16 cellular contexts compared by ENCODE assay signal in genomic region chr9:85541876-85542275, GRCh38.
"Had no signal": no experiment of that assay in that cellular context is flagged by ENCODE, and none has a peak within 500 bp of the region (broad histone marks: within the 10 kb centered on the region; RNA-seq: fewer than 3 reads in every experiment).

No MANE protein-coding gene starts in this region.

- DNase-seq: activated CD4-positive, alpha-beta T cell treated with anti-CD3 and anti-CD28 coated beads for 4 hours; activated naive CD4-positive, alpha-beta T cell; activated naive CD8-positive, alpha-beta T cell treated with anti-CD3 and anti-CD28 coated beads, Interleukin-2, amount 50 U/mL, for 24 hours; brain microvascular endothelial cell; cerebellar nuclear complex; foreskin keratinocyte; stimulated activated CD4-positive, alpha-beta T cell treated with anti-CD3 and anti-CD28 coated beads, Interleukin-4, amount 100 ng/mL, for 1 hour; stimulated activated naive CD8-positive, alpha-beta T cell treated with anti-CD3 and anti-CD28 coated beads, Interleukin-15, amount 100 ng/mL, for 72 hours; T-cell; thyroid gland; WERI-Rb-1 had no signal

- ATAC-seq: activated naive CD8-positive, alpha-beta T cell treated with anti-CD3 and anti-CD28 coated beads, Interleukin-2, amount 50 U/mL, for 24 hours; esophagus mucosa; foreskin keratinocyte; left lobe of liver; stimulated activated naive CD8-positive, alpha-beta T cell treated with anti-CD3 and anti-CD28 coated beads, Interleukin-15, amount 100 ng/mL, for 72 hours; T-cell had no signal

- H3K9me3 Mint-ChIP-seq: activated naive CD8-positive, alpha-beta T cell treated with anti-CD3 and anti-CD28 coated beads, Interleukin-2, amount 50 U/mL, for 24 hours; activated T-helper 1 cell treated with anti-CD3 and anti-CD28 coated beads, Interleukin-12 subunit alpha, Interleukin-12 subunit beta, Interleukin-2, Interleukin-4 antibody, amounts not matched to agents 30 ng/mL and 10 ng/mL and 1 ng/mL, durations not matched to agents 14 hours and 24 hours and 36 hours; memory B cell; stimulated activated naive CD8-positive, alpha-beta T cell treated with anti-CD3 and anti-CD28 coated beads, Interleukin-15, amount 100 ng/mL, for 72 hours; T-cell had no signal

- H3K4me3 Mint-ChIP-seq: activated naive CD8-positive, alpha-beta T cell treated with anti-CD3 and anti-CD28 coated beads, Interleukin-2, amount 50 U/mL, for 24 hours; activated T-helper 1 cell treated with anti-CD3 and anti-CD28 coated beads, Interleukin-12 subunit alpha, Interleukin-12 subunit beta, Interleukin-2, Interleukin-4 antibody, amounts not matched to agents 30 ng/mL and 10 ng/mL and 1 ng/mL, durations not matched to agents 14 hours and 24 hours and 36 hours; memory B cell; stimulated activated naive CD8-positive, alpha-beta T cell treated with anti-CD3 and anti-CD28 coated beads, Interleukin-15, amount 100 ng/mL, for 72 hours; T-cell had no signal

- H3K27ac ChIP-seq: brain microvascular endothelial cell, foreskin keratinocyte, SK-N-MC, thyroid gland, WERI-Rb-1 had no signal

- H3K27me3 Mint-ChIP-seq: activated naive CD8-positive, alpha-beta T cell treated with anti-CD3 and anti-CD28 coated beads, Interleukin-2, amount 50 U/mL, for 24 hours; memory B cell; stimulated activated naive CD8-positive, alpha-beta T cell treated with anti-CD3 and anti-CD28 coated beads, Interleukin-15, amount 100 ng/mL, for 72 hours; T-cell had no signal

- H3K4me1 ChIP-seq: foreskin keratinocyte had no signal

- H3K4me3 ChIP-seq: SK-N-MC, thyroid gland had no signal

- H3K9me3 ChIP-seq: thyroid gland had no signal

- H3K27ac Mint-ChIP-seq: activated naive CD8-positive, alpha-beta T cell treated with anti-CD3 and anti-CD28 coated beads, Interleukin-2, amount 50 U/mL, for 24 hours; activated T-helper 1 cell treated with anti-CD3 and anti-CD28 coated beads, Interleukin-12 subunit alpha, Interleukin-12 subunit beta, Interleukin-2, Interleukin-4 antibody, amounts not matched to agents 30 ng/mL and 10 ng/mL and 1 ng/mL, durations not matched to agents 14 hours and 24 hours and 36 hours; memory B cell; stimulated activated naive CD8-positive, alpha-beta T cell treated with anti-CD3 and anti-CD28 coated beads, Interleukin-15, amount 100 ng/mL, for 72 hours; T-cell had no signal

- H3K36me3 ChIP-seq: brain microvascular endothelial cell, thyroid gland, WERI-Rb-1 had no signal

- H3K4me1 Mint-ChIP-seq: activated naive CD8-positive, alpha-beta T cell treated with anti-CD3 and anti-CD28 coated beads, Interleukin-2, amount 50 U/mL, for 24 hours; memory B cell; T-cell had no signal

- H3K27me3 ChIP-seq: brain microvascular endothelial cell, foreskin keratinocyte, thyroid gland had no signal
